Comparison of ENCODE assay signal across 17 cellular contexts in the genomic region with DNA sequence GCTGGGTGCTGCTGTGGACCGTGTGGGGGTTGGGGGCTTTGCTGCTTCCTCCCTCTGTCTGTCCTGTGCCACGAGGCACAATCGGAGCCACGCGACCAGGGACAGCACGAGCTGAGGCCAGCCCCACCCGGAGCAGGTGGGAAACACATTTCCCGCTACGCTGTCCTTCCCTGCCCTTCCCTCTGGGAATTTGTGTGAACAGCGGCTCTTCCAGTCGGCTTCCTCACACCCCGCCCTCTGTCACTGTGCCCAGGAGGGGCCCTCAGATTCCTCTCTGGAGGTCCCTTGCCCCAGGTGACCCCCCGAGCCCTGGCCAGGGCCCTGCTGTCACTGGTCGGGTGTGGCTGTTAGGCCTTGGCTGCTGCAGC. TPM values are rescaled to one million over a fixed set of nuclear protein-coding genes. Genes with fewer than 3 reads are reported as not detected.
DNase-seq lines count a peak whose midpoint lies in the region; ATAC-seq, FAIRE-seq and TF ChIP-seq lines count a peak whose summit lies in the region.
"Had no signal": no experiment of that assay in that cellular context is flagged by ENCODE, and none has a peak within 500 bp of the region (broad histone marks: within the 10 kb centered on the region; RNA-seq: fewer than 3 reads in every experiment).

No MANE protein-coding gene starts in this region.

- TF ChIP-seq POLR2A in Peyer's patch (IDR thresholded peaks at IDR 0.05): no peak

- H3K36me3 ChIP-seq in Peyer's patch (peaks cover 0 to 5% (median 0%) of the 10 kb centered on the region in 3 donors), mucosa of stomach (ENCODE audit: control insufficient read depth, insufficient read depth, low read length) (peaks cover 4% of the 10 kb centered on the region)

- DNase-seq in NCI-H748 (lab: John Stamatoyannopoulos, UW; ENCODE audit: unreplicated experiment): peak; percentile 54
- no peak for DNase-seq in NCI-H748 treated with DMSO at 0.1 percent for 48 hours (lab: John Stamatoyannopoulos, UW)
- DNase-seq in GM20000 (ENCODE audit: low spot score): peak; percentile 13
- peak in 1 of 3 donors; percentile 61 for DNase-seq in Peyer's patch
- no peak for DNase-seq in progenitor cell of endocrine pancreas (ENCODE audit: low spot score, unreplicated experiment)
- no peak for DNase-seq in GM19239 (ENCODE audit: insufficient read length, low spot score)
- DNase-seq: KG1, NCI-H1092, NCI-H1694 treated with DMSO at 0.1 percent for 48 hours, NCI-H524 treated with DMSO at 0.1 percent for 48 hours, OCI-M1 had no signal

- H3K36me3 Mint-ChIP-seq in progenitor cell of endocrine pancreas (ENCODE audit: insufficient read depth): peaks cover 1% of the 10 kb centered on the region

- H3K27ac Mint-ChIP-seq in progenitor cell of endocrine pancreas: no peak overlapping the region

- H3K4me1 ChIP-seq in Peyer's patch (peaks cover 0 to 21% (median 3%) of the 10 kb centered on the region in 4 donors), mucosa of stomach (ENCODE audit: control insufficient read depth, insufficient read depth, low read length) (peaks cover 24% of the 10 kb centered on the region)

- H3K4me3 Mint-ChIP-seq in progenitor cell of endocrine pancreas (ENCODE audit: low read depth): no peak overlapping the region

- no peak for TF ChIP-seq CTCF in GM20000 (IDR thresholded peaks at IDR 0.05; ENCODE audit: extremely low read depth, missing control alignments)
- no peak for TF ChIP-seq CTCF in Peyer's patch (IDR thresholded peaks at IDR 0.05)
- no peak for TF ChIP-seq CTCF in progenitor cell of endocrine pancreas (IDR thresholded peaks at IDR 0.05; ENCODE audit: unreplicated experiment)

- H3K27me3 ChIP-seq in Peyer's patch (no peaks in the 10 kb centered on the region), mucosa of stomach (ENCODE audit: control insufficient read depth, insufficient read depth, low read length) (no peaks in the 10 kb centered on the region)

- H3K9ac ChIP-seq in mucosa of stomach (ENCODE audit: low read length): peak overlapping the region; percentile 3

- no peaks in the 10 kb centered on the region for H3K9me3 Mint-ChIP-seq in progenitor cell of endocrine pancreas (ENCODE audit: low read depth)

- H3K9me3 ChIP-seq in Peyer's patch (no peaks in the 10 kb centered on the region), mucosa of stomach (ENCODE audit: control insufficient read depth, low read length) (no peaks in the 10 kb centered on the region)

- H3K27me3 Mint-ChIP-seq in progenitor cell of endocrine pancreas: no peaks in the 10 kb centered on the region

- FAIRE-seq in GM19239 (lab: Jason Lieb, UNC): no peak
- FAIRE-seq: GM12878 had no signal

- ATAC-seq in HG03095 (IDR thresholded peaks at IDR 0.05; ENCODE audit: unreplicated experiment): no peak
- ATAC-seq: GM12878, HCT116 had no signal

- H3K4me1 Mint-ChIP-seq in progenitor cell of endocrine pancreas (ENCODE audit: low read depth): peaks cover 15% of the 10 kb centered on the region

- H3K4me3 ChIP-seq in Peyer's patch (no peak overlapping the region), mucosa of stomach (ENCODE audit: low read length) (no peak overlapping the region)
- H3K4me3 ChIP-seq: GM12878 had no signal

- peak overlapping the region in 3 of 4 donors; percentile 34 to 74 (median 66) for H3K27ac ChIP-seq in Peyer's patch
- H3K27ac ChIP-seq: C4-2B, RWPE1 had no signal

RNA-seq across cellular contexts. Expression of a gene that starts 19.6 kb away (rescaled TPM):
- total RNA-seq in Peyer's patch (100 to 1,000 TPM in 3 of 4 donors, 10 to 100 TPM in 1; 45.5 to 147 (median 111) TPM), progenitor cell of endocrine pancreas (24.2 TPM in 2 replicates)

RNA-seq across cellular contexts. Expression of a gene that starts 25.5 kb away (rescaled TPM):
- total RNA-seq in Peyer's patch (100 to 1,000 TPM; 247 to 946 (median 371) TPM), progenitor cell of endocrine pancreas (177 and 199 TPM in 2 replicates)

RNA-seq across cellular contexts. Expression of a gene that starts 31.5 kb away (rescaled TPM):
- 100 to 1,000 TPM in 1 of 4 donors, 10 to 100 TPM in 3; 19.4 to 187 (median 27.9) TPM for total RNA-seq in Peyer's patch
- 74.5 and 81.6 TPM in 2 replicates for total RNA-seq in progenitor cell of endocrine pancreas

Comparison
In these comparisons a context has a peak if more than half of its experiments do, and no peak if none do; other contexts are left out.
1. DNase-seq: peak in NCI-H748 (single experiment) and GM20000 (single experiment); none in NCI-H748 treated with DMSO at 0.1 percent for 48 hours (single experiment), progenitor cell of endocrine pancreas (single experiment) and GM19239 (single experiment).